23 cellular contexts compared by ENCODE assay signal in the genomic region with DNA sequence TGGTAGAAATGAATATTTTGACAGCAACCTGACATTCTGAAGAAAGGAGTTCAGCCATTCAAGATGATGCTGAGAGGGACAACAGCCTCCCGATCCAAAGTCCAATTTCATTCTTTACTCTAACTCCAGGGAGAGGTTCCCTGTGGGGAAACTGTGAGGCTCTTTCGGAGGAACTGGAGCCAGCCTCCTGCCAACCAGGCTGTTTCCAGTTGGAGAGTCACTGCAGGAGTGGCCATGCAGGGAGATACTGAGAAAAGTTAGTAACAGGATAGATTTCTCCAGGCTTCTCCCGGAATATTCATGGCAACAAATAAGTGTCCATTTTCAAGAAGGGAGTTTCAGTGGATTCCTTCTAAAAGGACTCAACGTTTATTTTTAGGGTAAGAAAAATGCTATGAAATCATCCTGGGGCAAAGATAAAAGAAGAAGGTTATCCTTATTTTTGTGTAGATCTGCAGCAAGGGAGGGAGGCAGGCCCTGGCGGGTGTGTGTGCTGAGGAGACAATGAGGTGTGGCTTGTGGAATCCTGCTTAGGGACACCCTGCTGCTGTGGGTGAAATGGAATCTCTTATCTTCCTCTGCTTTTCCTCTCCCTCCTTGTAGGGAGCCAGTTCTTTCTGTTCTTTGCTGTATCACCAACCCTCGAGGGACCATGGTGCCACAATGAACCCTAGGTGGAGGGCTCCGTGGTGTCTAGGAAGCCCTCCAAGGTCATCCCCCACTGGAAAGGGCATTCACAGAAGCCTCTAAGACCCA. TPM values are rescaled to one million over a fixed set of nuclear protein-coding genes. Genes with fewer than 3 reads are reported as not detected.
A peak's percentile ranks its signal among the peaks of the same experiment; 100 is the strongest.
DNase-seq lines count a peak whose midpoint lies in the region; TF ChIP-seq lines count a peak whose summit lies in the region.
"Had no signal": no experiment of that assay in that cellular context is flagged by ENCODE, and none has a peak within 500 bp of the region (broad histone marks: within the 10 kb centered on the region; RNA-seq: fewer than 3 reads in every experiment).

No MANE protein-coding gene starts in this region.

- TF ChIP-seq CTCF in osteocyte (IDR thresholded peaks at IDR 0.05) (no peak), tibial artery (IDR thresholded peaks at IDR 0.05) (no peak)

- no peak overlapping the region for H3K4me3 Mint-ChIP-seq in osteocyte (ENCODE audit: unreplicated experiment)
- H3K4me3 Mint-ChIP-seq: CD8-positive, alpha-beta T cell; HFFc6 had no signal

- H4K8ac ChIP-seq in mesenchymal stem cell (ENCODE audit: low read length) = no peak overlapping the region

- H3K23ac ChIP-seq in mesenchymal stem cell (ENCODE audit: low read length in 2 of 2) = no peak overlapping the region

- 73% methylated on average over 6 of the region's 7 CpGs for WGBS in mesenchymal stem cell

- H2AK5ac ChIP-seq in mesenchymal stem cell (ENCODE audit: low read length, severe bottlenecking) = no peak overlapping the region

- H3K27me3 Mint-ChIP-seq in osteocyte (ENCODE audit: unreplicated experiment) = peaks cover 11% of the 10 kb centered on the region

- no peak overlapping the region for H2BK12ac ChIP-seq in mesenchymal stem cell (ENCODE audit: low read length in 2 of 2)

- no peak overlapping the region for H2BK5ac ChIP-seq in mesenchymal stem cell (ENCODE audit: low read depth, low read length, poor library complexity, severe bottlenecking)

- no peak overlapping the region for H2BK120ac ChIP-seq in mesenchymal stem cell (ENCODE audit: low read depth, low read length)

- H3K27ac ChIP-seq in mesenchymal stem cell (ENCODE audit: low read length, poor library complexity, severe bottlenecking) (no peak overlapping the region), caudate nucleus (ENCODE audit: low read depth, low read length) (no peak overlapping the region), tibial artery (no peak overlapping the region)
- H3K27ac ChIP-seq: 22Rv1, GM23248, PC-9, SJCRH30 had no signal

- H3K4me2 ChIP-seq in mesenchymal stem cell (ENCODE audit: low read length, poor library complexity, severe bottlenecking) = no peak overlapping the region
- H3K4me2 ChIP-seq: PC-9 had no signal

- H3K9ac ChIP-seq in mesenchymal stem cell (ENCODE audit: low read length) = no peak overlapping the region
- H3K9ac ChIP-seq: GM23248 had no signal

- H3K36me3 ChIP-seq in mesenchymal stem cell (ENCODE audit: control insufficient read depth in 1 of 2, insufficient read depth in 2 of 2, low read depth in 1 of 2, low read length in 2 of 2) = no peaks in the 10 kb centered on the region
- no peaks in the 10 kb centered on the region for H3K36me3 ChIP-seq in tibial artery
- H3K36me3 ChIP-seq: SJCRH30 had no signal

- DNase-seq in NCI-H146 (lab: John Stamatoyannopoulos, UW) = peak; percentile 30
- no peak for DNase-seq in NCI-H146 treated with DMSO at 0.1 percent for 48 hours (lab: John Stamatoyannopoulos, UW; ENCODE audit: unreplicated experiment)
- peak; percentile 74 for DNase-seq in NCI-H69 (lab: John Stamatoyannopoulos, UW)
- DNase-seq in iPS-NIHi7 (ENCODE audit: extremely low spot score) = peak; percentile 60
- no peak for DNase-seq in mesenchymal stem cell
- DNase-seq in caudate nucleus (lab: John Stamatoyannopoulos, UW) = no peak
- DNase-seq in osteocyte (ENCODE audit: extremely low spot score, unreplicated experiment) = no peak
- no peak for DNase-seq in tibial artery
- DNase-seq: CD8-positive, alpha-beta T cell; DMS79; GM23248; HFFc6; IMR-90; Kasumi-1; MM.1S; NCI-H1105; NCI-H187 treated with DMSO at 0.1 percent for 48 hours; NCI-H2171 treated with DMSO at 0.1 percent for 48 hours; PC-9; SJCRH30; SW 1271 had no signal

- H3K27me3 ChIP-seq in mesenchymal stem cell (ENCODE audit: control insufficient read depth in 1 of 2, insufficient read depth in 1 of 2, low read length in 2 of 2) (peaks cover 0 to 43% of the 10 kb centered on the region in 2 experiments), tibial artery (no peaks in the 10 kb centered on the region)
- H3K27me3 ChIP-seq: SJCRH30 had no signal

- no peak overlapping the region for H3K27ac Mint-ChIP-seq in osteocyte (ENCODE audit: unreplicated experiment)
- H3K27ac Mint-ChIP-seq: CD8-positive, alpha-beta T cell; HFFc6 had no signal

- no peak overlapping the region for H3K18ac ChIP-seq in mesenchymal stem cell (ENCODE audit: low read depth in 1 of 2, low read length in 2 of 2)

- no peaks in the 10 kb centered on the region for H3K9me3 Mint-ChIP-seq in osteocyte (ENCODE audit: unreplicated experiment)
- H3K9me3 Mint-ChIP-seq: CD8-positive, alpha-beta T cell had no signal

- H3K4ac ChIP-seq in mesenchymal stem cell (ENCODE audit: low read depth in 1 of 2, low read length in 2 of 2) = no peak overlapping the region

- H3K14ac ChIP-seq in mesenchymal stem cell (ENCODE audit: low read length in 2 of 2) = no peak overlapping the region

- H3K9me3 ChIP-seq in mesenchymal stem cell (ENCODE audit: control insufficient read depth, low read length) (no peaks in the 10 kb centered on the region), tibial artery (no peaks in the 10 kb centered on the region)
- H3K9me3 ChIP-seq: SJCRH30 had no signal

- no peak overlapping the region for H3K4me3 ChIP-seq in mesenchymal stem cell (ENCODE audit: insufficient read depth in 1 of 2, low read depth in 1 of 2, low read length in 2 of 2)
- H3K4me3 ChIP-seq in tibial artery = no peak overlapping the region
- H3K4me3 ChIP-seq: GM23248, PC-9, SJCRH30 had no signal

- H3K4me1 ChIP-seq in mesenchymal stem cell (ENCODE audit: control insufficient read depth, insufficient read depth, low read depth, low read length) (peaks cover 4% of the 10 kb centered on the region), tibial artery (no peaks in the 10 kb centered on the region)
- H3K4me1 ChIP-seq: SJCRH30 had no signal

- no peaks in the 10 kb centered on the region for H3K79me1 ChIP-seq in mesenchymal stem cell (replicated peaks; ENCODE audit: low read length, poor library complexity, severe bottlenecking)

- H3K36me3 Mint-ChIP-seq in osteocyte (ENCODE audit: unreplicated experiment) = no peaks in the 10 kb centered on the region
- H3K36me3 Mint-ChIP-seq: CD8-positive, alpha-beta T cell had no signal

- H3K4me1 Mint-ChIP-seq in osteocyte (ENCODE audit: unreplicated experiment) = no peaks in the 10 kb centered on the region

- no peak overlapping the region for H2BK15ac ChIP-seq in mesenchymal stem cell (ENCODE audit: low read depth, poor library complexity, severe bottlenecking)

- H4K91ac ChIP-seq in mesenchymal stem cell (ENCODE audit: low read length) = no peak overlapping the region

- intact Hi-C loops in tibial artery (cut with DNase I; ENCODE audit: low total_unique reads) = no loop called here

- no peak overlapping the region for H2AFZ ChIP-seq in mesenchymal stem cell (ENCODE audit: low read depth, low read length)
- H2AFZ ChIP-seq: GM23248, PC-9 had no signal

RNA-seq across cellular contexts. Expression of gene KLHL14, which starts 18.1 kb away (rescaled TPM):
- polyA plus RNA-seq in mesenchymal stem cell (2013, experiment 1 of 2) = 18.0 TPM
- 17.8 TPM for polyA plus RNA-seq in mesenchymal stem cell (2013, experiment 2 of 2)
- total RNA-seq in osteocyte = not detected in 2 replicates
- total RNA-seq: GM23248, HFFc6, IMR-90, PC-9, SJCRH30 had no signal
- polyA plus RNA-seq: BJ, GM23248, IMR-90 had no signal

Comparison
In these comparisons a context has a peak if more than half of its experiments do, and no peak if none do; other contexts are left out.
1. DNase-seq: peak in NCI-H146 (single experiment), NCI-H69 (single experiment) and iPS-NIHi7 (single experiment); none in NCI-H146 treated with DMSO at 0.1 percent for 48 hours (single experiment), mesenchymal stem cell (single experiment), caudate nucleus (0 of 61), osteocyte (single experiment) and tibial artery (0 of 2).